13 cellular contexts compared by ENCODE assay signal in genomic region chr16:11955713-11956123, GRCh38. TPM values are rescaled to one million over a fixed set of nuclear protein-coding genes. Genes with fewer than 3 reads are reported as not detected.
DNase-seq lines count a peak whose midpoint lies in the region; ATAC-seq and TF ChIP-seq lines count a peak whose summit lies in the region.
"Had no signal": no experiment of that assay in that cellular context is flagged by ENCODE, and none has a peak within 500 bp of the region (broad histone marks: within the 10 kb centered on the region; RNA-seq: fewer than 3 reads in every experiment).

No MANE protein-coding gene starts in this region.

- TF ChIP-seq CTCF in CD8-positive, alpha-beta T cell (IDR thresholded peaks at IDR 0.05) = no peak

- no peak overlapping the region for H3K27ac Mint-ChIP-seq in CD8-positive, alpha-beta T cell
- H3K27ac Mint-ChIP-seq: activated CD4-positive, alpha-beta T cell treated with anti-CD3 and anti-CD28 coated beads, Interleukin-2, amount 10 ng/mL, durations not matched to agents 7 days and 5 days; stimulated activated naive CD8-positive, alpha-beta T cell treated with anti-CD3 and anti-CD28 coated beads, Interleukin-15, Interleukin-2, amounts not matched to agents 100 ng/mL and 50 ng/mL, for 24 hours had no signal

- H3K36me3 ChIP-seq in GM23248 (ENCODE audit: low read depth) = no peaks in the 10 kb centered on the region
- no peaks in the 10 kb centered on the region for H3K36me3 ChIP-seq in CD8-positive, alpha-beta T cell (ENCODE audit: insufficient read depth, low read length)

- no peaks in the 10 kb centered on the region for H3K4me1 Mint-ChIP-seq in CD8-positive, alpha-beta T cell (ENCODE audit: low read depth)
- H3K4me1 Mint-ChIP-seq: activated CD4-positive, alpha-beta T cell treated with anti-CD3 and anti-CD28 coated beads, Interleukin-2, amount 10 ng/mL, durations not matched to agents 7 days and 5 days had no signal

- H3K4me1 ChIP-seq in GM23248 (ENCODE audit: insufficient read depth) = peaks cover 25% of the 10 kb centered on the region
- H3K4me1 ChIP-seq in CD8-positive, alpha-beta T cell (ENCODE audit: insufficient read depth, low read length) = no peaks in the 10 kb centered on the region

- CTCF ChIA-PET in CD8-positive, alpha-beta T cell (lab: Charles Lee) = no interaction called here

- H3K4me3 Mint-ChIP-seq in CD8-positive, alpha-beta T cell = no peak overlapping the region
- H3K4me3 Mint-ChIP-seq: activated CD4-positive, alpha-beta T cell treated with anti-CD3 and anti-CD28 coated beads, Interleukin-2, amount 10 ng/mL, durations not matched to agents 7 days and 5 days; stimulated activated naive CD8-positive, alpha-beta T cell treated with anti-CD3 and anti-CD28 coated beads, Interleukin-15, Interleukin-2, amounts not matched to agents 100 ng/mL and 50 ng/mL, for 24 hours had no signal

- H3K9me2 ChIP-seq in GM23248 (ENCODE audit: insufficient read depth) = no peaks in the 10 kb centered on the region

- no peak for ATAC-seq in HG02798 (IDR thresholded peaks at IDR 0.05; ENCODE audit: poor library complexity, unreplicated experiment)
- no peak for ATAC-seq in HG03457 (IDR thresholded peaks at IDR 0.05; ENCODE audit: unreplicated experiment)
- ATAC-seq in CD8-positive, alpha-beta T cell = no peak

- POLR2A ChIA-PET in CD8-positive, alpha-beta T cell (lab: Charles Lee) = no interaction called here

- intact Hi-C loops in CD8-positive, alpha-beta T cell (cut with DNase I, micrococcal nuclease) = no loop called here

- peaks cover 24% of the 10 kb centered on the region; the same call in 1 of the 2 replicates for H3F3A ChIP-seq in GM23248 (ENCODE audit: insufficient read depth)

- H3K79me2 ChIP-seq in GM23248 (ENCODE audit: insufficient read depth) = no peaks in the 10 kb centered on the region

- H3K9me3 ChIP-seq in GM23248 (ENCODE audit: low read depth) = no peaks in the 10 kb centered on the region
- no peaks in the 10 kb centered on the region for H3K9me3 ChIP-seq in CD8-positive, alpha-beta T cell (ENCODE audit: low read length)

- H3K9me3 Mint-ChIP-seq in CD8-positive, alpha-beta T cell = no peaks in the 10 kb centered on the region
- H3K9me3 Mint-ChIP-seq: activated CD4-positive, alpha-beta T cell treated with anti-CD3 and anti-CD28 coated beads, Interleukin-2, amount 10 ng/mL, durations not matched to agents 7 days and 5 days; stimulated activated naive CD8-positive, alpha-beta T cell treated with anti-CD3 and anti-CD28 coated beads, Interleukin-15, Interleukin-2, amounts not matched to agents 100 ng/mL and 50 ng/mL, for 24 hours had no signal

- H3K4me3 ChIP-seq in GM23248 (0 out of 2 replicates have a peak overlapping the region, but pooled peaks have one; percentile 16), skeletal muscle cell (ENCODE audit: low read depth, low read length) (no peak overlapping the region)
- no peak overlapping the region for H3K4me3 ChIP-seq in CD8-positive, alpha-beta T cell (ENCODE audit: low read depth, low read length)

- peak overlapping the region; percentile 57 for H2AFZ ChIP-seq in GM23248

- 1 to 2% methylated on average over 8 of the region's 8 CpGs for WGBS in GM23248 (ENCODE audit: low coverage in 1 of 2, low lambda C conversion rate in 2 of 2, missing lambda C conversion rate in 2 of 2), 2 experiments

- peak overlapping the region; percentile 88 for H3K27ac ChIP-seq in GM23248
- H3K27ac ChIP-seq in CD8-positive, alpha-beta T cell (ENCODE audit: low read depth, low read length) = no peak overlapping the region

- H3K36me3 Mint-ChIP-seq in CD8-positive, alpha-beta T cell = no peaks in the 10 kb centered on the region

- H3K4me2 ChIP-seq in GM23248 (ENCODE audit: unreplicated experiment) = peak overlapping the region; percentile 66

- in situ Hi-C loops in GM23248 (cut with MboI) = loop anchor here (10.0 kb wide), 1 partner anchor 109 kb away; no protein-coding TSS in a partner anchor

- H3K9ac ChIP-seq in GM23248 = peak overlapping the region; percentile 60; the same call in 1 of the 2 replicates

- H3K27me3 ChIP-seq in GM23248 (replicated peaks; ENCODE audit: insufficient read depth) = no peaks in the 10 kb centered on the region
- no peaks in the 10 kb centered on the region for H3K27me3 ChIP-seq in CD8-positive, alpha-beta T cell (ENCODE audit: insufficient read depth, low read length)

- H3K27me3 Mint-ChIP-seq in CD8-positive, alpha-beta T cell (ENCODE audit: low read depth) = peaks cover 3% of the 10 kb centered on the region
- H3K27me3 Mint-ChIP-seq: activated CD4-positive, alpha-beta T cell treated with anti-CD3 and anti-CD28 coated beads, Interleukin-2, amount 10 ng/mL, durations not matched to agents 7 days and 5 days; stimulated activated naive CD8-positive, alpha-beta T cell treated with anti-CD3 and anti-CD28 coated beads, Interleukin-15, Interleukin-2, amounts not matched to agents 100 ng/mL and 50 ng/mL, for 24 hours had no signal

- peak; percentile 98 for DNase-seq in GM23248
- peak; percentile 91 for DNase-seq in T1000 (lab: John Stamatoyannopoulos, UW)
- peak; percentile 94 for DNase-seq in fibroblast of peridontal ligament (ENCODE audit: extremely low read depth)
- peak; percentile 83 for DNase-seq in skeletal muscle cell (ENCODE audit: low read depth)
- DNase-seq in stimulated activated CD4-positive, alpha-beta T cell treated with anti-CD3 and anti-CD28 coated beads, Interleukin-1b, Interleukin-23, amount 100 ng/mL, for 48 hours = no peak
- DNase-seq in CD8-positive, alpha-beta T cell = no peak
- DNase-seq: activated CD4-positive, alpha-beta T cell treated with anti-CD3 and anti-CD28 coated beads, Interleukin-2, amount 10 ng/mL, durations not matched to agents 7 days and 5 days; GDM1; NCI-H1436; stimulated activated CD4-positive, alpha-beta T cell treated with anti-CD3 and anti-CD28 coated beads, Interleukin-15, amount 100 ng/mL, for 24 hours had no signal

- H4K20me1 ChIP-seq in GM23248 (ENCODE audit: insufficient read depth) = no peaks in the 10 kb centered on the region

RNA-seq across cellular contexts. Expression of gene TNFRSF17, which starts 9.3 kb away (rescaled TPM):
- not detected in 2 replicates for total RNA-seq in GM23248 (2014; rRNA removed; shearing (Covaris generic))
- not detected in 2 replicates for polyA plus RNA-seq in GM23248 (2016; fragmentation: Nextera tagmentation; extraction: Ambion mirVana)
- not detected for total RNA-seq in CD8-positive, alpha-beta T cell
- total RNA-seq: activated CD4-positive, alpha-beta T cell treated with anti-CD3 and anti-CD28 coated beads, Interleukin-2, amount 10 ng/mL, durations not matched to agents 7 days and 5 days had no signal

RNA-seq across cellular contexts. Expression of gene NPIPB2, which starts 13.9 kb away (rescaled TPM):
- 0.65 TPM in 1 of 2 replicates, not detected in the other for total RNA-seq in GM23248 (2014; rRNA removed; shearing (Covaris generic))
- polyA plus RNA-seq in GM23248 (2016; fragmentation: Nextera tagmentation; extraction: Ambion mirVana) = 1.9 and 2.0 TPM in 2 replicates
- total RNA-seq in CD8-positive, alpha-beta T cell = 10 to 100 TPM in 1 of 2 experiments, 1 to 10 TPM in 1; 8.0 to 12.7 TPM

RNA-seq across cellular contexts. Expression of gene SNX29, which starts 20.8 kb away (rescaled TPM):
- 14.5 and 16.4 TPM in 2 replicates for total RNA-seq in GM23248 (2014; rRNA removed; shearing (Covaris generic))
- polyA plus RNA-seq in GM23248 (2016; fragmentation: Nextera tagmentation; extraction: Ambion mirVana) = 20.4 and 23.5 TPM in 2 replicates
- total RNA-seq in CD8-positive, alpha-beta T cell = 10 to 100 TPM; 25.6 to 25.7 TPM

RNA-seq across cellular contexts. Expression of gene GSPT1, which starts 40.0 kb away (rescaled TPM):
- 72.8 and 78.7 TPM in 2 replicates for total RNA-seq in GM23248 (2014; rRNA removed; shearing (Covaris generic))
- polyA plus RNA-seq in GM23248 (2016; fragmentation: Nextera tagmentation; extraction: Ambion mirVana) = 108 and 112 TPM in 2 replicates
- 100 to 1,000 TPM; 296 to 297 TPM for total RNA-seq in CD8-positive, alpha-beta T cell

Comparison
In these comparisons a context has a peak if more than half of its experiments do, and no peak if none do; other contexts are left out.
1. DNase-seq: peak in GM23248 (single experiment), T1000 (single experiment), fibroblast of peridontal ligament (single experiment) and skeletal muscle cell (single experiment); none in stimulated activated CD4-positive, alpha-beta T cell treated with anti-CD3 and anti-CD28 coated beads, Interleukin-1b, Interleukin-23, amount 100 ng/mL, for 48 hours (single experiment) and CD8-positive, alpha-beta T cell (0 of 7).